In genomic region chr12:31832740-31833540, GRCh38 we compare ENCODE assay signal across 10 cellular contexts.
DNase-seq lines count a peak whose midpoint lies in the region; ATAC-seq lines count a peak whose summit lies in the region.
"Had no signal": no experiment of that assay in that cellular context is flagged by ENCODE, and none has a peak within 500 bp of the region (broad histone marks: within the 10 kb centered on the region; RNA-seq: fewer than 3 reads in every experiment).

No MANE protein-coding gene starts in this region.

- CTCF ChIA-PET in activated CD8-positive, alpha-beta T cell treated with anti-CD3 and anti-CD28 coated beads, Interleukin-2, amount 10 ng/mL, durations not matched to agents 7 days and 5 days (lab: Charles Lee): interaction anchor here (1.2 kb wide), 1 partner anchor 9 kb away, joined by 3 read pairs; no protein-coding TSS in a partner anchor

- POLR2A ChIA-PET in activated CD8-positive, alpha-beta T cell treated with anti-CD3 and anti-CD28 coated beads, Interleukin-2, amount 10 ng/mL, durations not matched to agents 7 days and 5 days (lab: Charles Lee): no interaction called here

- H3K36me3 ChIP-seq in skeletal muscle tissue (ENCODE audit: control insufficient read depth in 3 of 3, insufficient read depth in 3 of 3, low read length in 3 of 3) (no peaks in the 10 kb centered on the region), SJCRH30 (no peaks in the 10 kb centered on the region)

- H3K4me3 ChIP-seq in skeletal muscle tissue (ENCODE audit: low read length in 3 of 3): no peak overlapping the region
- H3K4me3 ChIP-seq in SJCRH30: no peak overlapping the region
- H3K4me3 ChIP-seq: skin epidermis had no signal

- H3K27ac ChIP-seq in skeletal muscle tissue (ENCODE audit: low read depth, low read length): peak overlapping the region; percentile 23
- no peak overlapping the region for H3K27ac ChIP-seq in SJCRH30
- H3K27ac ChIP-seq: epithelial cell of prostate had no signal

- peak; percentile 75 for ATAC-seq in GM18858 (IDR thresholded peaks at IDR 0.05; ENCODE audit: unreplicated experiment)
- ATAC-seq in HG03442 (IDR thresholded peaks at IDR 0.05; ENCODE audit: unreplicated experiment): peak; percentile 75
- ATAC-seq in activated CD8-positive, alpha-beta T cell treated with anti-CD3 and anti-CD28 coated beads, Interleukin-2, amount 10 ng/mL, durations not matched to agents 7 days and 5 days: peak; percentile 47

- DNase-seq in activated CD8-positive, alpha-beta T cell treated with anti-CD3 and anti-CD28 coated beads, Interleukin-2, amount 10 ng/mL, durations not matched to agents 7 days and 5 days: peak; percentile 54
- DNase-seq in SJCRH30: no peak
- no peak for DNase-seq in GM19240 (ENCODE audit: insufficient read length, low spot score)
- no peak for DNase-seq in LoVo (ENCODE audit: low spot score)
- no peak for DNase-seq in NCI-H1048 (lab: John Stamatoyannopoulos, UW)

- peaks cover 52% of the 10 kb centered on the region for H3K36me3 Mint-ChIP-seq in activated CD8-positive, alpha-beta T cell treated with anti-CD3 and anti-CD28 coated beads, Interleukin-2, amount 10 ng/mL, durations not matched to agents 7 days and 5 days (ENCODE audit: low read depth)

- no peaks in the 10 kb centered on the region for H3K27me3 Mint-ChIP-seq in activated CD8-positive, alpha-beta T cell treated with anti-CD3 and anti-CD28 coated beads, Interleukin-2, amount 10 ng/mL, durations not matched to agents 7 days and 5 days (ENCODE audit: low read depth)

- peaks cover 37% of the 10 kb centered on the region for H3K4me1 Mint-ChIP-seq in activated CD8-positive, alpha-beta T cell treated with anti-CD3 and anti-CD28 coated beads, Interleukin-2, amount 10 ng/mL, durations not matched to agents 7 days and 5 days (ENCODE audit: low read depth)

- peaks cover 44% of the 10 kb centered on the region for H3K9me3 Mint-ChIP-seq in activated CD8-positive, alpha-beta T cell treated with anti-CD3 and anti-CD28 coated beads, Interleukin-2, amount 10 ng/mL, durations not matched to agents 7 days and 5 days (ENCODE audit: insufficient read depth)

- no peak overlapping the region for H3K9ac ChIP-seq in skeletal muscle tissue (ENCODE audit: low read depth in 1 of 3, low read length in 3 of 3)

- peak overlapping the region; percentile 80 for H3K27ac Mint-ChIP-seq in activated CD8-positive, alpha-beta T cell treated with anti-CD3 and anti-CD28 coated beads, Interleukin-2, amount 10 ng/mL, durations not matched to agents 7 days and 5 days

- no peak overlapping the region for H3K4me3 Mint-ChIP-seq in activated CD8-positive, alpha-beta T cell treated with anti-CD3 and anti-CD28 coated beads, Interleukin-2, amount 10 ng/mL, durations not matched to agents 7 days and 5 days

- no peaks in the 10 kb centered on the region for H3K4me1 ChIP-seq in skeletal muscle tissue (ENCODE audit: control insufficient read depth in 3 of 3, insufficient read depth in 3 of 3, low read length in 3 of 3)
- H3K4me1 ChIP-seq in SJCRH30: no peaks in the 10 kb centered on the region

- H3K9me3 ChIP-seq in skeletal muscle tissue (ENCODE audit: control insufficient read depth in 3 of 3, low read length in 3 of 3) (peaks cover 0 to 3% (median 1%) of the 10 kb centered on the region in 3 donors), SJCRH30 (replicated peaks) (no peaks in the 10 kb centered on the region)

- H3K27me3 ChIP-seq in skeletal muscle tissue (ENCODE audit: control insufficient read depth in 3 of 3, insufficient read depth in 3 of 3, low read length in 3 of 3): no peaks in the 10 kb centered on the region
- H3K27me3 ChIP-seq in SJCRH30: no peaks in the 10 kb centered on the region
